ENCODE assay signal across 1 cellular context in the genomic region with DNA sequence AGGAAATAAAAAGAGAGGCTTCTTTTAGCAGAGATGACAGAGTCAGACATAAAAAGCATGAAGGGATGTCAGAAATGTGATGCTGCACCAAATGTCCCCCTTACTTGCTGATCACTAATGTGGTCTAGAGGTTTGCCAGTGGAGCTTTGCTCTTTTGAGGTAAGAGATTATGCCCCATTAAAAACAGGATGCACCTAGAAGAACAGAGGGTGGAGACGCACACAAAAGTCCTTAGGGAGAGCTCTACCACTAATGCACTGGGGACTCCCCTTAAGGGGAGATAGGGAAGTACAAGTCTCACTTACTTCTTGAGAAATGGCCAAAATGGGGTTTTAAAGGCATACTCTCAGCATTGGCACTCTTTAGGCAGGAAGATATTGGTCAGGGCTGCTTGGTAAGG.
TF ChIP-seq lines count a peak whose summit lies in the region.

No MANE protein-coding gene starts in this region.

TF ChIP-seq in IMR-90, 13 proteins besides CTCF, POLR2A, EP300 and RAD21 (continued from another document):
- TF ChIP-seq, protein P1, sequence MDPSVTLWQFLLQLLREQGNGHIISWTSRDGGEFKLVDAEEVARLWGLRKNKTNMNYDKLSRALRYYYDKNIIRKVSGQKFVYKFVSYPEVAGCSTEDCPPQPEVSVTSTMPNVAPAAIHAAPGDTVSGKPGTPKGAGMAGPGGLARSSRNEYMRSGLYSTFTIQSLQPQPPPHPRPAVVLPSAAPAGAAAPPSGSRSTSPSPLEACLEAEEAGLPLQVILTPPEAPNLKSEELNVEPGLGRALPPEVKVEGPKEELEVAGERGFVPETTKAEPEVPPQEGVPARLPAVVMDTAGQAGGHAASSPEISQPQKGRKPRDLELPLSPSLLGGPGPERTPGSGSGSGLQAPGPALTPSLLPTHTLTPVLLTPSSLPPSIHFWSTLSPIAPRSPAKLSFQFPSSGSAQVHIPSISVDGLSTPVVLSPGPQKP (IDR thresholded peaks at IDR 0.05; ENCODE audit: borderline replicate concordance, low read depth, low read length): no peak
- no peak for TF ChIP-seq MAZ (IDR thresholded peaks at IDR 0.05; ENCODE audit: borderline replicate concordance, low read depth, low read length)
- TF ChIP-seq MXI1 (IDR thresholded peaks at IDR 0.05; ENCODE audit: borderline replicate concordance, low read depth, low read length): no peak
- no peak for TF ChIP-seq NFE2L2 (IDR thresholded peaks at IDR 0.05; ENCODE audit: low read depth, low read length)
